In genomic region chrX:96861228-96861627, GRCh38 we compare ENCODE assay signal across 17 cellular contexts. TPM values are rescaled to one million over a fixed set of nuclear protein-coding genes. Genes with fewer than 3 reads are reported as not detected.
DNase-seq lines count a peak whose midpoint lies in the region; ATAC-seq and TF ChIP-seq lines count a peak whose summit lies in the region.
"Had no signal": no experiment of that assay in that cellular context is flagged by ENCODE, and none has a peak within 500 bp of the region (broad histone marks: within the 10 kb centered on the region; RNA-seq: fewer than 3 reads in every experiment).

No MANE protein-coding gene starts in this region.

- H3K27me3 ChIP-seq in right atrium auricular region = no peaks in the 10 kb centered on the region
- H3K27me3 ChIP-seq: brain microvascular endothelial cell, gastrocnemius medialis had no signal

- DNase-seq in MV-4-11 (lab: John Stamatoyannopoulos, UW) (peak; percentile 54), NCI-H524 treated with DMSO at 0.1 percent for 48 hours (lab: John Stamatoyannopoulos, UW) (no peak), right atrium auricular region (ENCODE audit: low spot score) (no peak), HuH-7 (ENCODE audit: low spot score) (no peak), GM20000 (ENCODE audit: low spot score) (no peak)
- DNase-seq: activated CD8-positive, alpha-beta T cell treated with anti-CD3 and anti-CD28 coated beads for 36 hours; brain microvascular endothelial cell; effector CD4-positive, alpha-beta T cell; gastrocnemius medialis; GM23248; Karpas-422; NCI-H2107; PC-9; stimulated activated CD4-positive, alpha-beta T cell treated with anti-CD3 and anti-CD28 coated beads, Interleukin-2, amount 100 ng/mL, for 24 hours had no signal

- no peak overlapping the region for H3K27ac ChIP-seq in right atrium auricular region
- H3K27ac ChIP-seq: brain microvascular endothelial cell, gastrocnemius medialis, GM23248, PC-9 had no signal

- H3K4me1 ChIP-seq in right atrium auricular region = no peaks in the 10 kb centered on the region

- H3K4me3 ChIP-seq in GM12875 (ENCODE audit: low read depth, low read length) = peak overlapping the region; percentile 16
- no peak overlapping the region for H3K4me3 ChIP-seq in right atrium auricular region
- H3K4me3 ChIP-seq: gastrocnemius medialis, GM23248, PC-9 had no signal

- H3K9me3 ChIP-seq in right atrium auricular region = no peaks in the 10 kb centered on the region
- H3K9me3 ChIP-seq: gastrocnemius medialis had no signal

- ATAC-seq in GM19467 (IDR thresholded peaks at IDR 0.05; ENCODE audit: unreplicated experiment) (peak; percentile 47), HG02870 (IDR thresholded peaks at IDR 0.05; ENCODE audit: unreplicated experiment) (peak; percentile 54)
- ATAC-seq: activated CD8-positive, alpha-beta T cell treated with anti-CD3 and anti-CD28 coated beads for 36 hours; gastrocnemius medialis had no signal

- no peaks in the 10 kb centered on the region for H3K36me3 ChIP-seq in right atrium auricular region
- H3K36me3 ChIP-seq: brain microvascular endothelial cell, gastrocnemius medialis had no signal

- TF ChIP-seq CTCF in GM12875 (IDR thresholded peaks at IDR 0.05; ENCODE audit: borderline replicate concordance, insufficient read depth, low read depth, low read length) (no peak), right atrium auricular region (IDR thresholded peaks at IDR 0.05) (no peak), GM20000 (IDR thresholded peaks at IDR 0.05; ENCODE audit: extremely low read depth, missing control alignments) (no peak)

RNA-seq across cellular contexts. Expression of gene RPA4, which starts 22.5 kb away (rescaled TPM):
- total RNA-seq in right atrium auricular region = under 1 TPM in 1 of 2 donors, not detected in 1; 0.35 TPM
